Comparison of ENCODE assay signal across 9 cellular contexts in the genomic region with DNA sequence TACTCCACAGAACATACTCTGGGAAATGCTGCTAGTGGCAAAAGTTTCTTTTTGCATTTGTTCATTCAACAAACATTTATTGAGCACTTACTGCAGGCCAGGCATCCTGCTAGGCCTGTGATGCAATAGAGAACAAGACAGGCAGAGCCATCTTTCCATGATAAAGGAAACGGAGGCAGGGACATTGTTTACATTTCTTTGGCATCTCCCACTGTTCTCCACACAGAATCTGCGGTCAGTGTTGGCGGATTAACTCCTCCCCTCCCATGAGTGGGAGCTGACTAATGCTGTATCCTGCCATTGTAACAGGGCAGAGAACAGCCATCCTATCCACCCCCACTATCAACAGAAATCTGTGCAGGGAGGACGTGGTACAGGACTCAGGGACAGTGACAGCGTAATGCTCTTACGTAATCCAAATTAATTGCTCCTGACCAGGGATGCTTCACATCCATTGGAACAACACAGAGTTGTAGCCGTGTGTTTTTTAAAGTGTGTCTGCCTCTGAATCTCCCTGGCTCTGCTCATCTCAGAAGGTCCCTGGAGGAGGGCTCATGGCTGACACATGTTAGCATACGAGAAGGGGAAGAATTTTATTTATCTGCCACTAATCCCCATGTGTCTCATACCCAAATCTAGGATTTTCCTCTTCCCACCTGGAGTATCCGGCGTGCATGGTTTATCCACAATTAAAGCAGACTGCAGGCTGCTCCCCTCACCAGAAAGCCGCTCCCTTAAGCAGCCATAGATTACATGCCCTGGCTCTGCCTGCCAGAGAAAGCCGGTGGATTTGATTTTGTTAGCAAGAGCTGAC. TPM values are rescaled to one million over a fixed set of nuclear protein-coding genes. Genes with fewer than 3 reads are reported as not detected.
A peak's percentile ranks its signal among the peaks of the same experiment; 100 is the strongest.
DNase-seq lines count a peak whose midpoint lies in the region; ATAC-seq and TF ChIP-seq lines count a peak whose summit lies in the region.
"Had no signal": no experiment of that assay in that cellular context is flagged by ENCODE, and none has a peak within 500 bp of the region (broad histone marks: within the 10 kb centered on the region; RNA-seq: fewer than 3 reads in every experiment).

No MANE protein-coding gene starts in this region.

- no peaks in the 10 kb centered on the region for H3K9me3 Mint-ChIP-seq in nephron
- H3K9me3 Mint-ChIP-seq: activated B cell treated with CpG ODN at 0.5 μM for 24 hours had no signal

- H3K4me3 ChIP-seq in dorsolateral prefrontal cortex (no peak overlapping the region), gastrocnemius medialis (no peak overlapping the region), aorta (ENCODE audit: low read length in 2 of 2) (no peak overlapping the region)

- peaks cover 17% of the 10 kb centered on the region for H3K27me3 Mint-ChIP-seq in nephron (ENCODE audit: low read depth)
- H3K27me3 Mint-ChIP-seq: activated B cell treated with CpG ODN at 0.5 μM for 24 hours had no signal

- H3K4me3 Mint-ChIP-seq in nephron, result peak overlapping the region in 1 of 3 experiments; percentile 36
- H3K4me3 Mint-ChIP-seq: activated B cell treated with CpG ODN at 0.5 μM for 24 hours had no signal

- TF ChIP-seq POLR2A in gastrocnemius medialis (IDR thresholded peaks at IDR 0.05), result no peak

- H3K9me3 ChIP-seq in gastrocnemius medialis, result no peaks in the 10 kb centered on the region
- H3K9me3 ChIP-seq in aorta (ENCODE audit: control insufficient read depth, low read length), result no peaks in the 10 kb centered on the region

- ATAC-seq in gastrocnemius medialis, result no peak
- ATAC-seq in HG02938 (IDR thresholded peaks at IDR 0.05; ENCODE audit: unreplicated experiment), result no peak
- ATAC-seq in aorta (ENCODE audit: low FRiP score), result no peak

- no peaks in the 10 kb centered on the region for H3K27me3 ChIP-seq in dorsolateral prefrontal cortex
- no peaks in the 10 kb centered on the region for H3K27me3 ChIP-seq in gastrocnemius medialis
- no peaks in the 10 kb centered on the region for H3K27me3 ChIP-seq in aorta (ENCODE audit: control insufficient read depth in 1 of 2, insufficient read depth in 2 of 2, low read length in 1 of 2)

- TF ChIP-seq CTCF in dorsolateral prefrontal cortex (IDR thresholded peaks at IDR 0.05 in 54 of 56, conservative IDR thresholded peaks at IDR 0.05 in 2 of 56; ENCODE audit: low read depth in 1 of 56, partially characterized antibody in 56 of 56) (no peak), nephron (IDR thresholded peaks at IDR 0.05; ENCODE audit: unreplicated experiment in 3 of 3) (no peak), gastrocnemius medialis (IDR thresholded peaks at IDR 0.05 in 4 of 5, conservative IDR thresholded peaks at IDR 0.05 in 1 of 5) (no peak)

- DNase-seq in DMS153 (lab: John Stamatoyannopoulos, UW), result peak; percentile 76
- peak; percentile 52 to 69 for DNase-seq in NCI-H524 (lab: John Stamatoyannopoulos, UW)
- DNase-seq in dorsolateral prefrontal cortex, result no peak
- no peak for DNase-seq in gastrocnemius medialis
- DNase-seq in NCI-H1694 treated with DMSO at 0.1 percent for 48 hours (lab: John Stamatoyannopoulos, UW), result no peak
- no peak for DNase-seq in aorta
- DNase-seq: activated B cell treated with CpG ODN at 0.5 μM for 24 hours had no signal

- H3K36me3 ChIP-seq in gastrocnemius medialis, result peaks cover 0 to 12% of the 10 kb centered on the region in 2 donors
- H3K36me3 ChIP-seq in aorta (ENCODE audit: control insufficient read depth in 1 of 2, insufficient read depth in 2 of 2, low read length in 1 of 2), result peaks cover 0 to 1% of the 10 kb centered on the region in 2 donors

- no peaks in the 10 kb centered on the region for H3K36me3 Mint-ChIP-seq in nephron (ENCODE audit: low read depth)

- H3K27ac ChIP-seq in dorsolateral prefrontal cortex (peak overlapping the region in 41 of 59 donors; percentile 4 to 81 (median 53)), gastrocnemius medialis (no peak overlapping the region), aorta (ENCODE audit: low read depth in 1 of 2, low read length in 2 of 2) (no peak overlapping the region)

- peak overlapping the region; percentile 30 to 66 (median 43) for H3K27ac Mint-ChIP-seq in nephron
- H3K27ac Mint-ChIP-seq: activated B cell treated with CpG ODN at 0.5 μM for 24 hours had no signal

- in situ Hi-C loops in gastrocnemius medialis (cut with MboI; ENCODE audit: low sequenced_read_pairs in 4 of 4), result no loop called here

- H3K4me1 ChIP-seq in gastrocnemius medialis (peaks cover 20 to 22% of the 10 kb centered on the region in 2 donors), aorta (ENCODE audit: control insufficient read depth in 1 of 2, insufficient read depth in 2 of 2, low read length in 2 of 2) (no peaks in the 10 kb centered on the region)

- intact Hi-C loops in dorsolateral prefrontal cortex (cut with DNase I) (no loop called here), gastrocnemius medialis (cut with DNase I; ENCODE audit: low total_unique reads) (no loop called here), aorta (cut with DNase I) (no loop called here)

- H3K4me1 Mint-ChIP-seq in nephron, result peaks cover 11% of the 10 kb centered on the region
- H3K4me1 Mint-ChIP-seq: activated B cell treated with CpG ODN at 0.5 μM for 24 hours had no signal

- WGBS in aorta, 2 donors, result 70 to 77% methylated on average over 12 of the region's 12 CpGs

RNA-seq across cellular contexts. Expression of a gene that starts 32.3 kb away (rescaled TPM):
- 10 to 100 TPM in 8 of 120 experiments, 1 to 10 TPM in 112; 1.0 to 15.2 (median 4.1) TPM for total RNA-seq in dorsolateral prefrontal cortex
- 10 to 100 TPM; 10.1 to 21.7 (median 10.6) TPM for total RNA-seq in gastrocnemius medialis
- total RNA-seq in aorta, result 10 to 100 TPM in 1 of 2 donors, 1 to 10 TPM in 1; 8.0 to 20.3 TPM
- polyA plus RNA-seq in aorta, result 1 to 10 TPM; 1.9 to 4.6 TPM

Comparison
In these comparisons a context has a peak if more than half of its experiments do, and no peak if none do; other contexts are left out.
1. DNase-seq: peak in DMS153 (single experiment) and NCI-H524 (2 of 2); none in dorsolateral prefrontal cortex (0 of 10), gastrocnemius medialis (0 of 2), NCI-H1694 treated with DMSO at 0.1 percent for 48 hours (single experiment) and aorta (0 of 2).
2. H3K27ac ChIP-seq: peak in dorsolateral prefrontal cortex (41 of 59); none in gastrocnemius medialis (0 of 4) and aorta (0 of 2).